ENCODE assay signal across 8 cellular contexts in genomic region chr5:166810721-166811120, GRCh38.
"Had no signal": no experiment of that assay in that cellular context is flagged by ENCODE, and none has a peak within 500 bp of the region (broad histone marks: within the 10 kb centered on the region; RNA-seq: fewer than 3 reads in every experiment).

No MANE protein-coding gene starts in this region.

- DNase-seq: GM23248, GOT3, H7, H9, HCEC 1CT, HFFc6 had no signal

- H3K27ac ChIP-seq: GM23248 had no signal

- H3K4me3 ChIP-seq: GM23248, GM23338, HAP-1 had no signal

- H3K36me3 ChIP-seq: HAP-1 had no signal

- H3K4me1 ChIP-seq: HAP-1 had no signal

- H3K9me3 ChIP-seq: HAP-1 had no signal
